In genomic region chr14:29453045-29453444, GRCh38 we compare ENCODE assay signal across 25 cellular contexts.
DNase-seq lines count a peak whose midpoint lies in the region; ATAC-seq and TF ChIP-seq lines count a peak whose summit lies in the region.
"Had no signal": no experiment of that assay in that cellular context is flagged by ENCODE, and none has a peak within 500 bp of the region (broad histone marks: within the 10 kb centered on the region; RNA-seq: fewer than 3 reads in every experiment).

No MANE protein-coding gene starts in this region.

- no peak for TF ChIP-seq CTCF in neural cell (IDR thresholded peaks at IDR 0.05; ENCODE audit: poor library complexity, severe bottlenecking)

- ATAC-seq in GM21619 (IDR thresholded peaks at IDR 0.05; ENCODE audit: unreplicated experiment) (peak; percentile 62), GM18873 (IDR thresholded peaks at IDR 0.05; ENCODE audit: low FRiP score, unreplicated experiment) (no peak)
- ATAC-seq: T-cell had no signal

- H3K27ac ChIP-seq in neural cell (ENCODE audit: low read length) = peak overlapping the region; percentile 45
- H3K27ac ChIP-seq: SJSA1 had no signal

- H3K4me3 ChIP-seq in neural cell (ENCODE audit: low read length) = peak overlapping the region; percentile 4
- H3K4me3 ChIP-seq: HAP-1, MG63, SJSA1 had no signal

- H3K27me3 ChIP-seq in neural cell (ENCODE audit: insufficient read depth, low read depth, low read length) = no peaks in the 10 kb centered on the region
- H3K27me3 ChIP-seq: MG63, SJSA1 had no signal

- no peaks in the 10 kb centered on the region for H3K9me2 ChIP-seq in neural cell (ENCODE audit: insufficient read depth, low read length)

- no peaks in the 10 kb centered on the region for H3K9me3 ChIP-seq in neural cell (ENCODE audit: low read length)
- H3K9me3 ChIP-seq: HAP-1, MG63, SJSA1 had no signal

- no peak for TF ChIP-seq EP300 in neural cell (conservative IDR thresholded peaks at IDR 0.05; ENCODE audit: poor library complexity, severe bottlenecking)

- no peak for TF ChIP-seq RAD21 in neural cell (conservative IDR thresholded peaks at IDR 0.05)

- no peaks in the 10 kb centered on the region for H4K20me1 ChIP-seq in neural cell (ENCODE audit: insufficient read depth)

- H2AFZ ChIP-seq in neural cell (ENCODE audit: low read depth, low read length) = no peak overlapping the region

- H3K9ac ChIP-seq in neural cell (ENCODE audit: low read length) = no peak overlapping the region

- peaks cover 3% of the 10 kb centered on the region for H3F3A ChIP-seq in neural cell (ENCODE audit: insufficient read depth, low read length, poor library complexity, severe bottlenecking)

- peaks cover 18% of the 10 kb centered on the region for H3K79me2 ChIP-seq in neural cell (replicated peaks; ENCODE audit: insufficient read depth, low read length)

- peak; percentile 35 for DNase-seq in NCI-H2171 treated with DMSO at 0.1 percent for 48 hours (lab: John Stamatoyannopoulos, UW)
- DNase-seq in NCI-H2171 (lab: John Stamatoyannopoulos, UW) = no peak
- DNase-seq in NCI-H1694 treated with DMSO at 0.1 percent for 48 hours (lab: John Stamatoyannopoulos, UW) = peak; percentile 71
- no peak for DNase-seq in activated gamma-delta T cell treated with Interleukin-2 at 50 U/mL for 16 hours
- DNase-seq: Calu3, DMS79 treated with DMSO at 0.1 percent for 48 hours, GF-D8, GOT3, HFFc6, IMR-90, KG1, MG63, NCI-H1048, NCI-H1436, NCI-H2029 treated with DMSO at 0.1 percent for 48 hours, NCI-H510A, NCI-H774, Right ventricle myocardium superior, RPMI8226, T-cell had no signal

- no peak overlapping the region for H3K4me2 ChIP-seq in neural cell (ENCODE audit: low read length)

- H3K36me3 ChIP-seq in neural cell (ENCODE audit: insufficient read depth, low read length) = no peaks in the 10 kb centered on the region
- H3K36me3 ChIP-seq: HAP-1, MG63, SJSA1 had no signal

TF ChIP-seq in neural cell, 6 proteins besides CTCF, POLR2A, EP300 and RAD21:
- TF ChIP-seq TAF1 (IDR thresholded peaks at IDR 0.05; ENCODE audit: low read depth) (no peak), MXI1 (conservative IDR thresholded peaks at IDR 0.05; ENCODE audit: poor library complexity, severe bottlenecking) (no peak), EZH2 (IDR thresholded peaks at IDR 0.05; ENCODE audit: borderline replicate concordance, insufficient read depth, low read length, poor library complexity, severe bottlenecking) (no peak), POLR2AphosphoS5 (IDR thresholded peaks at IDR 0.05) (no peak), SMC3 (conservative IDR thresholded peaks at IDR 0.05; ENCODE audit: poor library complexity) (no peak)
- TF ChIP-seq, protein P1, sequence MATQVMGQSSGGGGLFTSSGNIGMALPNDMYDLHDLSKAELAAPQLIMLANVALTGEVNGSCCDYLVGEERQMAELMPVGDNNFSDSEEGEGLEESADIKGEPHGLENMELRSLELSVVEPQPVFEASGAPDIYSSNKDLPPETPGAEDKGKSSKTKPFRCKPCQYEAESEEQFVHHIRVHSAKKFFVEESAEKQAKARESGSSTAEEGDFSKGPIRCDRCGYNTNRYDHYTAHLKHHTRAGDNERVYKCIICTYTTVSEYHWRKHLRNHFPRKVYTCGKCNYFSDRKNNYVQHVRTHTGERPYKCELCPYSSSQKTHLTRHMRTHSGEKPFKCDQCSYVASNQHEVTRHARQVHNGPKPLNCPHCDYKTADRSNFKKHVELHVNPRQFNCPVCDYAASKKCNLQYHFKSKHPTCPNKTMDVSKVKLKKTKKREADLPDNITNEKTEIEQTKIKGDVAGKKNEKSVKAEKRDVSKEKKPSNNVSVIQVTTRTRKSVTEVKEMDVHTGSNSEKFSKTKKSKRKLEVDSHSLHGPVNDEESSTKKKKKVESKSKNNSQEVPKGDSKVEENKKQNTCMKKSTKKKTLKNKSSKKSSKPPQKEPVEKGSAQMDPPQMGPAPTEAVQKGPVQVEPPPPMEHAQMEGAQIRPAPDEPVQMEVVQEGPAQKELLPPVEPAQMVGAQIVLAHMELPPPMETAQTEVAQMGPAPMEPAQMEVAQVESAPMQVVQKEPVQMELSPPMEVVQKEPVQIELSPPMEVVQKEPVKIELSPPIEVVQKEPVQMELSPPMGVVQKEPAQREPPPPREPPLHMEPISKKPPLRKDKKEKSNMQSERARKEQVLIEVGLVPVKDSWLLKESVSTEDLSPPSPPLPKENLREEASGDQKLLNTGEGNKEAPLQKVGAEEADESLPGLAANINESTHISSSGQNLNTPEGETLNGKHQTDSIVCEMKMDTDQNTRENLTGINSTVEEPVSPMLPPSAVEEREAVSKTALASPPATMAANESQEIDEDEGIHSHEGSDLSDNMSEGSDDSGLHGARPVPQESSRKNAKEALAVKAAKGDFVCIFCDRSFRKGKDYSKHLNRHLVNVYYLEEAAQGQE (IDR thresholded peaks at IDR 0.05; ENCODE audit: borderline replicate concordance) = no peak

Comparison
In these comparisons a context has a peak if more than half of its experiments do, and no peak if none do; other contexts are left out.
1. DNase-seq: peak in NCI-H2171 treated with DMSO at 0.1 percent for 48 hours (single experiment) and NCI-H1694 treated with DMSO at 0.1 percent for 48 hours (single experiment); none in NCI-H2171 (single experiment) and activated gamma-delta T cell treated with Interleukin-2 at 50 U/mL for 16 hours (single experiment).